In genomic region chr6:2744206-2744771, GRCh38 we compare ENCODE assay signal across 9 cellular contexts. TPM values are rescaled to one million over a fixed set of nuclear protein-coding genes. Genes with fewer than 3 reads are reported as not detected.
A peak's percentile ranks its signal among the peaks of the same experiment; 100 is the strongest.
DNase-seq lines count a peak whose midpoint lies in the region; TF ChIP-seq lines count a peak whose summit lies in the region.
"Had no signal": no experiment of that assay in that cellular context is flagged by ENCODE, and none has a peak within 500 bp of the region (broad histone marks: within the 10 kb centered on the region; RNA-seq: fewer than 3 reads in every experiment).

No MANE protein-coding gene starts in this region.

- H3K27ac Mint-ChIP-seq in Calu3 (ENCODE audit: unreplicated experiment): no peak overlapping the region

- no TSS peak for BruUV-seq in Calu3 (replicated peaks; lab: Mats Ljungman, UMichigan)

- CTCF ChIA-PET in Calu3 (lab: Charles Lee): no interaction called here

- no peak overlapping the region for H3K4me3 Mint-ChIP-seq in Calu3 (ENCODE audit: low read depth, unreplicated experiment)

- no peaks in the 10 kb centered on the region for H3K36me3 Mint-ChIP-seq in Calu3 (ENCODE audit: insufficient read depth, unreplicated experiment)

- DNase-seq in Calu3 (no peak), NCI-H2081 treated with DMSO at 0.1 percent for 48 hours (lab: John Stamatoyannopoulos, UW) (peak; percentile 49), cerebellar cortex (ENCODE audit: low spot score) (peak; percentile 89), medulla oblongata (ENCODE audit: extremely low spot score) (peak; percentile 69), DMS153 (lab: John Stamatoyannopoulos, UW) (no peak), CD1c-positive myeloid dendritic cell (ENCODE audit: extremely low spot score) (no peak)
- DNase-seq in activated T-cell treated with anti-CD3 and anti-CD28 coated beads, Interleukin-2, amount 50 U/mL, for 1 hour: no peak
- DNase-seq in stimulated activated CD8-positive, alpha-beta memory T cell treated with anti-CD3 and anti-CD28 coated beads, Interleukin-4, amount 100 ng/mL, for 48 hours: no peak
- DNase-seq: activated naive CD4-positive, alpha-beta T cell had no signal

- H3K4me1 Mint-ChIP-seq in Calu3 (ENCODE audit: low read depth, unreplicated experiment): peaks cover 7% of the 10 kb centered on the region

- H3K27me3 Mint-ChIP-seq in Calu3 (ENCODE audit: unreplicated experiment): no peaks in the 10 kb centered on the region

- intact Hi-C loops in Calu3 (cut with micrococcal nuclease; ENCODE audit: unreplicated experiment): no loop called here

- TF ChIP-seq CTCF in Calu3 (IDR thresholded peaks at IDR 0.05; ENCODE audit: unreplicated experiment): peak; percentile 19

- no peaks in the 10 kb centered on the region for H3K9me3 Mint-ChIP-seq in Calu3 (ENCODE audit: low read depth, unreplicated experiment)

RNA-seq across cellular contexts. Expression of gene MYLK4, which starts 6.4 kb away (rescaled TPM):
- 0.73 TPM in 2 replicates for total RNA-seq in Calu3 (2022)

RNA-seq across cellular contexts. Expression of gene WRNIP1, which starts 20.9 kb away (rescaled TPM):
- 36.9 and 41.4 TPM in 2 replicates for total RNA-seq in Calu3 (2022)

Comparison
In these comparisons a context has a peak if more than half of its experiments do, and no peak if none do; other contexts are left out.
1. DNase-seq: peak in NCI-H2081 treated with DMSO at 0.1 percent for 48 hours (single experiment), cerebellar cortex (single experiment) and medulla oblongata (single experiment); none in Calu3 (single experiment), DMS153 (single experiment), activated T-cell treated with anti-CD3 and anti-CD28 coated beads, Interleukin-2, amount 50 U/mL, for 1 hour (single experiment), CD1c-positive myeloid dendritic cell (single experiment) and stimulated activated CD8-positive, alpha-beta memory T cell treated with anti-CD3 and anti-CD28 coated beads, Interleukin-4, amount 100 ng/mL, for 48 hours (single experiment).